19 cellular contexts compared by ENCODE assay signal in genomic region chr15:41629436-41629835, GRCh38.
"Had no signal": no experiment of that assay in that cellular context is flagged by ENCODE, and none has a peak within 500 bp of the region (broad histone marks: within the 10 kb centered on the region; RNA-seq: fewer than 3 reads in every experiment).

No MANE protein-coding gene starts in this region.

- ATAC-seq: esophagus mucosa; left lung; mucosa of descending colon; naive thymus-derived CD8-positive, alpha-beta T cell; stimulated activated naive B cell treated with anti-CD40 and anti-IgM and Interleukin-4, amounts not matched to agents 10 μg/mL and 1 μg/mL and 100 μg/mL, for 72 hours had no signal

- H3K4me3 ChIP-seq: adrenal gland, cardiac muscle cell, left lung, mucosa of descending colon, transverse colon had no signal

- H3K27ac ChIP-seq: adrenal gland, cardiac muscle cell, left lung, transverse colon, VCaP had no signal

- H3K27ac Mint-ChIP-seq: activated naive CD4-positive, alpha-beta T cell treated with anti-CD3 and anti-CD28 coated beads, Interleukin-2, amount 50 U/mL, for 24 hours; memory B cell; stimulated activated naive B cell treated with anti-CD40 and anti-IgM and Interleukin-4, amounts not matched to agents 10 μg/mL and 1 μg/mL and 100 μg/mL, for 72 hours had no signal

- H3K9me3 Mint-ChIP-seq: activated naive CD4-positive, alpha-beta T cell treated with anti-CD3 and anti-CD28 coated beads, Interleukin-2, amount 50 U/mL, for 24 hours; memory B cell; naive thymus-derived CD8-positive, alpha-beta T cell; stimulated activated naive B cell treated with anti-CD40 and anti-IgM and Interleukin-4, amounts not matched to agents 10 μg/mL and 1 μg/mL and 100 μg/mL, for 72 hours had no signal

- H3K9me3 ChIP-seq: adrenal gland, left lung, mucosa of descending colon, transverse colon had no signal

- H3K4me3 Mint-ChIP-seq: activated naive CD4-positive, alpha-beta T cell treated with anti-CD3 and anti-CD28 coated beads, Interleukin-2, amount 50 U/mL, for 24 hours; memory B cell; naive thymus-derived CD8-positive, alpha-beta T cell; stimulated activated naive B cell treated with anti-CD40 and anti-IgM and Interleukin-4, amounts not matched to agents 10 μg/mL and 1 μg/mL and 100 μg/mL, for 72 hours had no signal

- H3K36me3 ChIP-seq: adrenal gland, cardiac muscle cell, left lung, transverse colon had no signal

- H3K27me3 ChIP-seq: adrenal gland, cardiac muscle cell, left lung, transverse colon had no signal

- H3K27me3 Mint-ChIP-seq: activated naive CD4-positive, alpha-beta T cell treated with anti-CD3 and anti-CD28 coated beads, Interleukin-2, amount 50 U/mL, for 24 hours; memory B cell; naive thymus-derived CD8-positive, alpha-beta T cell; stimulated activated naive B cell treated with anti-CD40 and anti-IgM and Interleukin-4, amounts not matched to agents 10 μg/mL and 1 μg/mL and 100 μg/mL, for 72 hours had no signal

- FAIRE-seq: keratinocyte had no signal

- DNase-seq: activated CD4-positive, alpha-beta T cell treated with anti-CD3 and anti-CD28 coated beads, Interleukin-2, amount 50 U/mL, for 48 hours; activated T-cell treated with anti-CD3 and anti-CD28 coated beads, Interleukin-2, amount 50 U/mL, for 1 hour; adrenal gland; left lung; mucosa of descending colon; naive thymus-derived CD8-positive, alpha-beta T cell; nucleus accumbens; posterior cingulate gyrus; retina; stimulated activated CD4-positive, alpha-beta T cell treated with anti-CD3 and anti-CD28 coated beads, Interleukin-2, amount 100 ng/mL, for 48 hours; stimulated activated naive B cell treated with anti-CD40 and anti-IgM and Interleukin-4, amounts not matched to agents 10 μg/mL and 1 μg/mL and 100 μg/mL, for 72 hours; T-helper 9 cell; transverse colon had no signal

- H3K36me3 Mint-ChIP-seq: activated naive CD4-positive, alpha-beta T cell treated with anti-CD3 and anti-CD28 coated beads, Interleukin-2, amount 50 U/mL, for 24 hours; memory B cell; naive thymus-derived CD8-positive, alpha-beta T cell; stimulated activated naive B cell treated with anti-CD40 and anti-IgM and Interleukin-4, amounts not matched to agents 10 μg/mL and 1 μg/mL and 100 μg/mL, for 72 hours had no signal
